In genomic region chr12:102816816-102817434, GRCh38 we compare ENCODE assay signal across 9 cellular contexts.
DNase-seq lines count a peak whose midpoint lies in the region; ATAC-seq and TF ChIP-seq lines count a peak whose summit lies in the region.
"Had no signal": no experiment of that assay in that cellular context is flagged by ENCODE, and none has a peak within 500 bp of the region (broad histone marks: within the 10 kb centered on the region; RNA-seq: fewer than 3 reads in every experiment).

No MANE protein-coding gene starts in this region.

- H3K27me3 ChIP-seq in BJ (ENCODE audit: control insufficient read depth, insufficient read depth, low read length) = 0 out of 2 replicates have a peak, but pooled peaks cover 2% of the 10 kb centered on the region

- no peaks in the 10 kb centered on the region for H3K36me3 Mint-ChIP-seq in nephron (ENCODE audit: low read depth)
- H3K36me3 Mint-ChIP-seq in activated T-cell treated with anti-CD3 and anti-CD28 coated beads, Interleukin-2, amount 50 U/mL, for 4 hours (ENCODE audit: insufficient read depth) = no peaks in the 10 kb centered on the region

- CTCF ChIA-PET in BJ (lab: Yijun Ruan, JAX) = interaction anchor here (0.6 to 5.4 kb wide), 14 partner anchors 9 to 1155 kb away, joined by 3 to 22 read pairs (median 4); no protein-coding TSS in a partner anchor

- no peaks in the 10 kb centered on the region for H3K36me3 ChIP-seq in BJ (ENCODE audit: control insufficient read depth, insufficient read depth, low read length)
- H3K36me3 ChIP-seq: thoracic aorta had no signal

- H3K4me3 ChIP-seq in BJ (ENCODE audit: low read depth, low read length) = no peak overlapping the region
- H3K4me3 ChIP-seq: thoracic aorta had no signal

- no peak overlapping the region for H3K4me3 Mint-ChIP-seq in nephron
- no peak overlapping the region for H3K4me3 Mint-ChIP-seq in activated T-cell treated with anti-CD3 and anti-CD28 coated beads, Interleukin-2, amount 50 U/mL, for 4 hours

- no peaks in the 10 kb centered on the region for H3K9me3 Mint-ChIP-seq in nephron
- no peaks in the 10 kb centered on the region for H3K9me3 Mint-ChIP-seq in activated T-cell treated with anti-CD3 and anti-CD28 coated beads, Interleukin-2, amount 50 U/mL, for 4 hours

- POLR2A ChIA-PET in BJ (lab: Charles Lee) = no interaction called here

- DNase-seq in BJ (ENCODE audit: low read depth) (no peak), NCI-H2171 treated with DMSO at 0.1 percent for 48 hours (lab: John Stamatoyannopoulos, UW) (peak; percentile 70), cerebellum (ENCODE audit: low spot score) (peak; percentile 11)
- no peak for DNase-seq in activated T-cell treated with anti-CD3 and anti-CD28 coated beads, Interleukin-2, amount 50 U/mL, for 4 hours

- H3K4me1 Mint-ChIP-seq in nephron = no peaks in the 10 kb centered on the region
- H3K4me1 Mint-ChIP-seq in activated T-cell treated with anti-CD3 and anti-CD28 coated beads, Interleukin-2, amount 50 U/mL, for 4 hours (ENCODE audit: low read depth) = no peaks in the 10 kb centered on the region

- H3K27ac Mint-ChIP-seq in nephron = no peak overlapping the region

- peaks cover 21% of the 10 kb centered on the region for H3K27me3 Mint-ChIP-seq in nephron (ENCODE audit: low read depth)
- peaks cover 5% of the 10 kb centered on the region for H3K27me3 Mint-ChIP-seq in activated T-cell treated with anti-CD3 and anti-CD28 coated beads, Interleukin-2, amount 50 U/mL, for 4 hours (ENCODE audit: low read depth)

- TF ChIP-seq CTCF in BJ (IDR thresholded peaks at IDR 0.05; ENCODE audit: insufficient read depth, low read depth, low read length) (peak; percentile 86), nephron (IDR thresholded peaks at IDR 0.05; ENCODE audit: unreplicated experiment in 3 of 3) (peak; percentile 59 to 76 (median 74))

- ATAC-seq in GM21786 (IDR thresholded peaks at IDR 0.05; ENCODE audit: unreplicated experiment) = peak; percentile 55
- no peak for ATAC-seq in HG03097 (IDR thresholded peaks at IDR 0.05; ENCODE audit: low FRiP score, unreplicated experiment)
- ATAC-seq in GM19467 (IDR thresholded peaks at IDR 0.05; ENCODE audit: unreplicated experiment) = no peak
- ATAC-seq in activated T-cell treated with anti-CD3 and anti-CD28 coated beads, Interleukin-2, amount 50 U/mL, for 4 hours = no peak

Comparison
In these comparisons a context has a peak if more than half of its experiments do, and no peak if none do; other contexts are left out.
1. DNase-seq: peak in NCI-H2171 treated with DMSO at 0.1 percent for 48 hours (single experiment) and cerebellum (single experiment); none in BJ (single experiment) and activated T-cell treated with anti-CD3 and anti-CD28 coated beads, Interleukin-2, amount 50 U/mL, for 4 hours (single experiment).